In genomic region chr16:8866884-8867482, GRCh38 we compare ENCODE assay signal across 9 cellular contexts. TPM values are rescaled to one million over a fixed set of nuclear protein-coding genes. Genes with fewer than 3 reads are reported as not detected.
A peak's percentile ranks its signal among the peaks of the same experiment; 100 is the strongest.
DNase-seq lines count a peak whose midpoint lies in the region; ATAC-seq and TF ChIP-seq lines count a peak whose summit lies in the region.
"Had no signal": no experiment of that assay in that cellular context is flagged by ENCODE, and none has a peak within 500 bp of the region (broad histone marks: within the 10 kb centered on the region; RNA-seq: fewer than 3 reads in every experiment).

No MANE protein-coding gene starts in this region.

- no peak for ATAC-seq in activated CD4-positive, alpha-beta T cell treated with anti-CD3 and anti-CD28 coated beads for 36 hours
- ATAC-seq in left lung: peak; percentile 2
- no peak for ATAC-seq in thoracic aorta (ENCODE audit: insufficient number of reproducible peaks, low FRiP score, low read depth)
- ATAC-seq in GM18858 (IDR thresholded peaks at IDR 0.05; ENCODE audit: unreplicated experiment): no peak

- TF ChIP-seq CTCF in left lung (IDR thresholded peaks at IDR 0.05) (no peak), thoracic aorta (IDR thresholded peaks at IDR 0.05) (no peak)

- peaks cover 16% of the 10 kb centered on the region for H3K36me3 Mint-ChIP-seq in activated CD4-positive, alpha-beta T cell treated with anti-CD3 and anti-CD28 coated beads for 36 hours (ENCODE audit: low read depth)

- H3K4me1 ChIP-seq in adipocyte (ENCODE audit: control insufficient read depth, insufficient read depth, low read length) (peaks cover 60% of the 10 kb centered on the region), left lung (peaks cover 28 to 82% of the 10 kb centered on the region in 2 donors), thoracic aorta (ENCODE audit: control insufficient read depth in 1 of 2, low read depth in 2 of 2) (peaks cover 37 to 65% of the 10 kb centered on the region in 2 donors)

- H3K27ac ChIP-seq in left lung (peak overlapping the region; percentile 81 to 88), thoracic aorta (peak overlapping the region in 1 of 2 donors; percentile 79)

- H3K4me3 Mint-ChIP-seq in activated CD4-positive, alpha-beta T cell treated with anti-CD3 and anti-CD28 coated beads for 36 hours: peak overlapping the region; percentile 87

- peak overlapping the region; percentile 95 for H3K9ac ChIP-seq in adipocyte (ENCODE audit: low read length)

- H3K27me3 Mint-ChIP-seq in activated CD4-positive, alpha-beta T cell treated with anti-CD3 and anti-CD28 coated beads for 36 hours: no peaks in the 10 kb centered on the region

- POLR2A ChIA-PET in activated CD4-positive, alpha-beta T cell treated with anti-CD3 and anti-CD28 coated beads for 36 hours (lab: Charles Lee): interaction anchor here (0.5 kb wide), 1 partner anchor 92 kb away, joined by 8 read pairs; no protein-coding TSS in a partner anchor

- H3K9me3 Mint-ChIP-seq in activated CD4-positive, alpha-beta T cell treated with anti-CD3 and anti-CD28 coated beads for 36 hours (ENCODE audit: low read depth): no peaks in the 10 kb centered on the region

- H3K4me3 ChIP-seq in adipocyte (ENCODE audit: low read length): peak overlapping the region; percentile 88
- H3K4me3 ChIP-seq in left lung: peak overlapping the region; percentile 42 to 87
- peak overlapping the region; percentile 98 for H3K4me3 ChIP-seq in thoracic aorta

- peaks cover 43% of the 10 kb centered on the region for H3K4me1 Mint-ChIP-seq in activated CD4-positive, alpha-beta T cell treated with anti-CD3 and anti-CD28 coated beads for 36 hours

- CTCF ChIA-PET in activated CD4-positive, alpha-beta T cell treated with anti-CD3 and anti-CD28 coated beads for 36 hours (lab: Charles Lee): interaction anchor here (0.6 kb wide), 1 partner anchor 203 kb away, joined by 4 read pairs; no protein-coding TSS in a partner anchor

- H3K36me3 ChIP-seq in adipocyte (ENCODE audit: control insufficient read depth, insufficient read depth, low read length, severe bottlenecking) (no peaks in the 10 kb centered on the region), left lung (no peaks in the 10 kb centered on the region), thoracic aorta (no peaks in the 10 kb centered on the region)

- peak overlapping the region; percentile 92 for H3K27ac Mint-ChIP-seq in activated CD4-positive, alpha-beta T cell treated with anti-CD3 and anti-CD28 coated beads for 36 hours

- no peaks in the 10 kb centered on the region for H3K27me3 ChIP-seq in adipocyte (replicated peaks; ENCODE audit: control insufficient read depth, insufficient read depth, low read length)
- no peaks in the 10 kb centered on the region for H3K27me3 ChIP-seq in left lung
- no peaks in the 10 kb centered on the region for H3K27me3 ChIP-seq in thoracic aorta (replicated peaks; ENCODE audit: insufficient read depth)

- DNase-seq in activated CD4-positive, alpha-beta T cell treated with anti-CD3 and anti-CD28 coated beads for 36 hours: no peak
- DNase-seq in activated CD4-positive, alpha-beta T cell treated with anti-CD3 and anti-CD28 coated beads, Interleukin-2, amount 50 U/mL, for 4 hours: no peak
- DNase-seq in adipocyte (ENCODE audit: low read depth) (no peak), left lung (peak in 1 of 2 donors; percentile 84), thoracic aorta (ENCODE audit: low spot score) (no peak), iPS-NIHi11 (ENCODE audit: low spot score) (no peak), NOMO-1 treated with DMSO at 0.1 percent for 48 hours (lab: John Stamatoyannopoulos, UW; ENCODE audit: unreplicated experiment) (no peak)

- intact Hi-C loops in activated CD4-positive, alpha-beta T cell treated with anti-CD3 and anti-CD28 coated beads for 36 hours (cut with DNase I, micrococcal nuclease): loop anchor here in 1 of 2 experiments (5.0 kb wide), 1 partner anchor 300 kb away; no protein-coding TSS in a partner anchor
- intact Hi-C loops in left lung (cut with DNase I): no loop called here

- H3K9me3 ChIP-seq in adipocyte (ENCODE audit: control insufficient read depth, low read length) (no peaks in the 10 kb centered on the region), left lung (no peaks in the 10 kb centered on the region), thoracic aorta (no peaks in the 10 kb centered on the region)

RNA-seq across cellular contexts. Expression of gene CARHSP1, which starts 1.8 kb away (rescaled TPM):
- total RNA-seq in activated CD4-positive, alpha-beta T cell treated with anti-CD3 and anti-CD28 coated beads for 36 hours: 10 to 100 TPM; 49.4 to 64.5 TPM
- total RNA-seq in left lung: 10 to 100 TPM; 74.0 to 96.0 TPM
- 100 to 1,000 TPM in 1 of 2 donors, 10 to 100 TPM in 1; 62.7 to 100 TPM for total RNA-seq in thoracic aorta

RNA-seq across cellular contexts. Expression of gene LITAFD, which starts 15.2 kb away (rescaled TPM):
- total RNA-seq in activated CD4-positive, alpha-beta T cell treated with anti-CD3 and anti-CD28 coated beads for 36 hours: not detected
- not detected for total RNA-seq in left lung
- not detected for total RNA-seq in thoracic aorta
- total RNA-seq: Daoy had no signal
